Comparison of ENCODE assay signal across 8 cellular contexts in the genomic region with DNA sequence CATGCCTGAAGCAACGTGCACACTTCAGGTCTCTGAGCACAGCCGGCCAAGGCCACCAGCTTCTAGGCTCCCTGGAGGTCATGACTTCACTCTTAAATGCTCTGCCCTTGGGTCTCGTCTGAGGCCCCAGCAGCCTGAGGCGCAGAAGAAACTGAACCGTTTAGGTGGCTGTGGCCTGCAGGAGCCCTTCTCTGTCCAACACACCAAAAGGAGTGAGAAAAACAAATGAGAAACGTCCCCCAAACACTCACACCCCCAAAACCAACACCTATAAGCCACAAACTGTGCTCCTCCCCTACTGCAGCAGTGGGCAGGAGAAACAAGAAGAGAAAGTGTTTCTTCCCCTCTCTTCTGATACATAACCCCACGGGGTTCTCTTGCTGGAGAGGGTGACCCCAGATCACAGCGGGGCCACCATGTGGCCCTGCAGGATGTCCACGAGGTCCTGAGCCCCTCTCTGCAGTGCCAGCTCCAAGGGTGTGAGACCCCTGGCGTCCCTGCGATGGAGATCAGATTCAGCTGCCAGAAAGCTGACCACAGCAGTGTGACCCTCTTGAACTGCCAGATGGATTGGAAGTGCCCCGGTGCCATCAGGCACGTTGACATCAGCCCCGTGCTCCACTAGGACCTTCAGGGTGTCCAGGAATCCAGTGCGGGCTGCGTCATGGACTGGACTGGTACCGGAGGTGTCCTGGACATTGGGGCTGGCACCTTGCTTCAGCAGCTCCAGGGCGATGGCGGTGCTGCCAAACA. TPM values are rescaled to one million over a fixed set of nuclear protein-coding genes. Genes with fewer than 3 reads are reported as not detected.
DNase-seq lines count a peak whose midpoint lies in the region; TF ChIP-seq lines count a peak whose summit lies in the region.

No MANE protein-coding gene starts in this region.

- no peak overlapping the region for H3K27ac ChIP-seq in KMS-11

- H3K4me2 ChIP-seq in KMS-11: peak overlapping the region; percentile 72

- peaks cover 7% of the 10 kb centered on the region for H3K9me3 Mint-ChIP-seq in glutamatergic neuron (ENCODE audit: unreplicated experiment)

- H3K9ac ChIP-seq in KMS-11: no peak overlapping the region

- TF ChIP-seq CTCF in GM06990 (IDR thresholded peaks at IDR 0.05; ENCODE audit: insufficient read depth, low read length, poor library complexity, severe bottlenecking) (no peak), KMS-11 (conservative IDR thresholded peaks at IDR 0.05; ENCODE audit: low read depth, low read length) (no peak), glutamatergic neuron (IDR thresholded peaks at IDR 0.05; ENCODE audit: partially characterized antibody, unreplicated experiment) (no peak)

- peaks cover 38% of the 10 kb centered on the region for H3K4me1 ChIP-seq in KMS-11 (ENCODE audit: low read depth, poor library complexity, severe bottlenecking)

- peak overlapping the region; percentile 85 for H3K27ac Mint-ChIP-seq in glutamatergic neuron (ENCODE audit: unreplicated experiment)

- no peak overlapping the region for H2AFZ ChIP-seq in KMS-11 (ENCODE audit: low read depth)

- H3K4me1 Mint-ChIP-seq in glutamatergic neuron (ENCODE audit: low read depth, unreplicated experiment): peaks cover 19% of the 10 kb centered on the region

- no peaks in the 10 kb centered on the region for H3K36me3 Mint-ChIP-seq in glutamatergic neuron (ENCODE audit: unreplicated experiment)

- H3K4me3 Mint-ChIP-seq in glutamatergic neuron (ENCODE audit: unreplicated experiment): peak overlapping the region; percentile 98

- no peaks in the 10 kb centered on the region for H4K20me1 ChIP-seq in KMS-11 (ENCODE audit: insufficient read depth)

- peak; percentile 74 for DNase-seq in GM06990 (ENCODE audit: extremely low read depth, insufficient read length)
- DNase-seq in activated T-cell treated with anti-CD3 and anti-CD28 coated beads, Interleukin-2, amount 50 U/mL, for 1 hour: peak; percentile 56
- peak; percentile 56 for DNase-seq in glutamatergic neuron
- peak; percentile 45 for DNase-seq in stimulated activated CD8-positive, alpha-beta memory T cell treated with anti-CD3 and anti-CD28 coated beads, Interleukin-12 subunit alpha, Interleukin-12 subunit beta, amount 100 ng/mL, for 4 hours (ENCODE audit: low read depth)
- no peak for DNase-seq in mesenteric fat pad (ENCODE audit: low spot score)
- no peak for DNase-seq in DMS153 (lab: John Stamatoyannopoulos, UW)
- DNase-seq in H4 (ENCODE audit: low spot score): no peak

- H3K79me2 ChIP-seq in KMS-11 (ENCODE audit: insufficient read depth, low read depth): peaks cover 17% of the 10 kb centered on the region

- peak overlapping the region; percentile 95 for H3K4me3 ChIP-seq in GM06990 (replicated peaks; ENCODE audit: low read depth, low read length)
- no peak overlapping the region for H3K4me3 ChIP-seq in KMS-11 (IDR thresholded peaks at IDR 0.05; ENCODE audit: insufficient read depth, low read depth, low read length)

- H3K27me3 ChIP-seq in GM06990 (replicated peaks; ENCODE audit: control insufficient read depth, insufficient read depth, low read length) (no peaks in the 10 kb centered on the region), KMS-11 (ENCODE audit: insufficient read depth, low read depth) (0 out of 2 replicates have a peak, but pooled peaks cover 4% of the 10 kb centered on the region)

- peaks cover 7% of the 10 kb centered on the region for H3K27me3 Mint-ChIP-seq in glutamatergic neuron (ENCODE audit: unreplicated experiment)

- peaks cover 3% of the 10 kb centered on the region for H3K36me3 ChIP-seq in GM06990 (ENCODE audit: control insufficient read depth, insufficient read depth, low read length)
- no peaks in the 10 kb centered on the region for H3K36me3 ChIP-seq in KMS-11 (ENCODE audit: insufficient read depth)

RNA-seq across cellular contexts. Expression of a gene that starts 1.0 kb away (rescaled TPM):
- total RNA-seq in glutamatergic neuron (ENCODE audit: unreplicated experiment) (24.1 TPM), mesenteric fat pad (21.7 TPM)
- 7.7 and 8.3 TPM in 2 replicates for total RNA-seq in H4 (2014; rRNA removed; shearing (Covaris generic))

RNA-seq across cellular contexts. Expression of a gene that starts 1.9 kb away (rescaled TPM):
- total RNA-seq in glutamatergic neuron (ENCODE audit: unreplicated experiment): 68.3 TPM
- 11.4 TPM for total RNA-seq in mesenteric fat pad
- 3.2 and 5.2 TPM in 2 replicates for total RNA-seq in H4 (2014; rRNA removed; shearing (Covaris generic))

RNA-seq across cellular contexts. Expression of a gene that starts 20.3 kb away (rescaled TPM):
- 1.2 TPM for total RNA-seq in glutamatergic neuron (ENCODE audit: unreplicated experiment)
- total RNA-seq in mesenteric fat pad: 3.2 TPM
- 7.8 and 14.8 TPM in 2 replicates for total RNA-seq in H4 (2014; rRNA removed; shearing (Covaris generic))

RNA-seq across cellular contexts. Expression of a gene that starts 23.1 kb away (rescaled TPM):
- 56.1 TPM for total RNA-seq in glutamatergic neuron (ENCODE audit: unreplicated experiment)
- total RNA-seq in mesenteric fat pad: 19.0 TPM
- 13.1 and 18.6 TPM in 2 replicates for total RNA-seq in H4 (2014; rRNA removed; shearing (Covaris generic))

RNA-seq across cellular contexts. Expression of a gene that starts 49.6 kb away (rescaled TPM):
- total RNA-seq in glutamatergic neuron (ENCODE audit: unreplicated experiment) (not detected), mesenteric fat pad (0.13 TPM)
- 1.0 and 1.7 TPM in 2 replicates for total RNA-seq in H4 (2014; rRNA removed; shearing (Covaris generic))

Comparison
In these comparisons a context has a peak if more than half of its experiments do, and no peak if none do; other contexts are left out.
1. DNase-seq: peak in GM06990 (single experiment), activated T-cell treated with anti-CD3 and anti-CD28 coated beads, Interleukin-2, amount 50 U/mL, for 1 hour (single experiment), glutamatergic neuron (single experiment) and stimulated activated CD8-positive, alpha-beta memory T cell treated with anti-CD3 and anti-CD28 coated beads, Interleukin-12 subunit alpha, Interleukin-12 subunit beta, amount 100 ng/mL, for 4 hours (single experiment); none in mesenteric fat pad (single experiment), DMS153 (single experiment) and H4 (single experiment).